In genomic region chr1:151549199-151549598, GRCh38 we compare ENCODE assay signal across 22 cellular contexts. TPM values are rescaled to one million over a fixed set of nuclear protein-coding genes. Genes with fewer than 3 reads are reported as not detected.
DNase-seq lines count a peak whose midpoint lies in the region; TF ChIP-seq lines count a peak whose summit lies in the region.
"Had no signal": no experiment of that assay in that cellular context is flagged by ENCODE, and none has a peak within 500 bp of the region (broad histone marks: within the 10 kb centered on the region; RNA-seq: fewer than 3 reads in every experiment).

No MANE protein-coding gene starts in this region.

- CTCF ChIA-PET in Caco-2 (lab: Charles Lee), result interaction anchor here (0.9 to 1.9 kb wide), 2 partner anchors 9 to 186 kb away, joined by 3 to 16 read pairs; partner anchors contain the start of gene TUFT1

- no peaks in the 10 kb centered on the region for H3K27me3 ChIP-seq in Caco-2 (replicated peaks; ENCODE audit: control insufficient read depth, insufficient read depth, low read length)
- H3K27me3 ChIP-seq: heart left ventricle, ovary had no signal

- H3K27me3 Mint-ChIP-seq in Caco-2 (ENCODE audit: insufficient read depth, unreplicated experiment), result no peaks in the 10 kb centered on the region
- H3K27me3 Mint-ChIP-seq in progenitor cell of endocrine pancreas, result no peaks in the 10 kb centered on the region
- no peaks in the 10 kb centered on the region for H3K27me3 Mint-ChIP-seq in activated naive CD8-positive, alpha-beta T cell treated with anti-CD3 and anti-CD28 coated beads for 36 hours
- no peaks in the 10 kb centered on the region for H3K27me3 Mint-ChIP-seq in activated T-cell treated with anti-CD3 and anti-CD28 coated beads, Interleukin-2, amount 50 U/mL, for 24 hours
- H3K27me3 Mint-ChIP-seq: activated CD4-positive, alpha-beta T cell treated with anti-CD3 and anti-CD28 coated beads, Interleukin-2, amount 10 ng/mL, durations not matched to agents 7 days and 5 days had no signal

- H3K27ac ChIP-seq in epithelial cell of prostate, result peak overlapping the region; percentile 95
- H3K27ac ChIP-seq: ovary had no signal

- H3K4me3 Mint-ChIP-seq in Caco-2 (ENCODE audit: unreplicated experiment), result peak overlapping the region; percentile 80
- no peak overlapping the region for H3K4me3 Mint-ChIP-seq in progenitor cell of endocrine pancreas (ENCODE audit: low read depth)
- no peak overlapping the region for H3K4me3 Mint-ChIP-seq in activated naive CD8-positive, alpha-beta T cell treated with anti-CD3 and anti-CD28 coated beads for 36 hours
- no peak overlapping the region for H3K4me3 Mint-ChIP-seq in activated T-cell treated with anti-CD3 and anti-CD28 coated beads, Interleukin-2, amount 50 U/mL, for 24 hours
- H3K4me3 Mint-ChIP-seq: activated CD4-positive, alpha-beta T cell treated with anti-CD3 and anti-CD28 coated beads, Interleukin-2, amount 10 ng/mL, durations not matched to agents 7 days and 5 days; effector memory CD8-positive, alpha-beta T cell; immature natural killer cell had no signal

- DNase-seq in Caco-2 (no peak), NCI-H226 (peak; percentile 57), epithelial cell of prostate (ENCODE audit: low read depth, low spot score) (no peak), progenitor cell of endocrine pancreas (ENCODE audit: low spot score, unreplicated experiment) (no peak), NCI-H1417 (lab: John Stamatoyannopoulos, UW) (no peak)
- no peak for DNase-seq in activated naive CD8-positive, alpha-beta T cell treated with anti-CD3 and anti-CD28 coated beads for 36 hours
- DNase-seq in stimulated activated CD8-positive, alpha-beta memory T cell treated with anti-CD3 and anti-CD28 coated beads, Interleukin-4, amount 100 ng/mL, for 48 hours, result no peak
- no peak for DNase-seq in activated T-cell treated with anti-CD3 and anti-CD28 coated beads, Interleukin-2, amount 50 U/mL, for 24 hours
- DNase-seq: activated CD4-positive, alpha-beta T cell treated with anti-CD3 and anti-CD28 coated beads, Interleukin-2, amount 10 ng/mL, durations not matched to agents 7 days and 5 days; activated CD8-positive, alpha-beta memory T cell treated with anti-CD3 and anti-CD28 coated beads, Interleukin-2, amount 50 U/mL, for 48 hours; activated naive CD4-positive, alpha-beta T cell treated with Interleukin-2 at 50 U/mL for 16 hours; DND-41; effector memory CD8-positive, alpha-beta T cell; heart left ventricle; immature natural killer cell; Karpas-422; NCI-H1092; NCI-H2029 treated with DMSO at 0.1 percent for 48 hours; NCI-H446 treated with DMSO at 0.1 percent for 48 hours; ovary; stimulated activated CD4-positive, alpha-beta T cell treated with anti-CD3 and anti-CD28 coated beads, Interleukin-4, amount 100 ng/mL, for 4 hours had no signal

- peak overlapping the region; percentile 89 for H3K27ac Mint-ChIP-seq in Caco-2 (ENCODE audit: unreplicated experiment)
- H3K27ac Mint-ChIP-seq in progenitor cell of endocrine pancreas, result peak overlapping the region; percentile 86
- H3K27ac Mint-ChIP-seq in activated naive CD8-positive, alpha-beta T cell treated with anti-CD3 and anti-CD28 coated beads for 36 hours, result no peak overlapping the region
- H3K27ac Mint-ChIP-seq in activated T-cell treated with anti-CD3 and anti-CD28 coated beads, Interleukin-2, amount 50 U/mL, for 24 hours, result no peak overlapping the region
- H3K27ac Mint-ChIP-seq: activated CD4-positive, alpha-beta T cell treated with anti-CD3 and anti-CD28 coated beads, Interleukin-2, amount 10 ng/mL, durations not matched to agents 7 days and 5 days; immature natural killer cell had no signal

- peaks cover 64% of the 10 kb centered on the region for H3K36me3 Mint-ChIP-seq in Caco-2 (ENCODE audit: insufficient read depth, unreplicated experiment)
- H3K36me3 Mint-ChIP-seq in progenitor cell of endocrine pancreas (ENCODE audit: insufficient read depth), result peaks cover 14% of the 10 kb centered on the region
- no peaks in the 10 kb centered on the region for H3K36me3 Mint-ChIP-seq in activated naive CD8-positive, alpha-beta T cell treated with anti-CD3 and anti-CD28 coated beads for 36 hours
- no peaks in the 10 kb centered on the region for H3K36me3 Mint-ChIP-seq in activated T-cell treated with anti-CD3 and anti-CD28 coated beads, Interleukin-2, amount 50 U/mL, for 24 hours (ENCODE audit: low read depth)
- H3K36me3 Mint-ChIP-seq: immature natural killer cell had no signal

- BruUV-seq in Caco-2 (replicated peaks; lab: Mats Ljungman, UMichigan), result no TSS peak

- H3K9me3 ChIP-seq in Caco-2, result no peaks in the 10 kb centered on the region
- H3K9me3 ChIP-seq: heart left ventricle, ovary had no signal

- H3K36me3 ChIP-seq in Caco-2 (ENCODE audit: control insufficient read depth, insufficient read depth, low read length), result no peaks in the 10 kb centered on the region; the same call in 1 of the 2 replicates
- H3K36me3 ChIP-seq: heart left ventricle, ovary had no signal

- no peak overlapping the region for H3K4me3 ChIP-seq in Caco-2 (ENCODE audit: low read depth, low read length)
- H3K4me3 ChIP-seq: heart left ventricle, ovary had no signal

- H3K9me3 Mint-ChIP-seq in Caco-2 (ENCODE audit: unreplicated experiment), result no peaks in the 10 kb centered on the region
- H3K9me3 Mint-ChIP-seq in progenitor cell of endocrine pancreas (ENCODE audit: low read depth), result no peaks in the 10 kb centered on the region
- no peaks in the 10 kb centered on the region for H3K9me3 Mint-ChIP-seq in activated naive CD8-positive, alpha-beta T cell treated with anti-CD3 and anti-CD28 coated beads for 36 hours
- no peaks in the 10 kb centered on the region for H3K9me3 Mint-ChIP-seq in activated T-cell treated with anti-CD3 and anti-CD28 coated beads, Interleukin-2, amount 50 U/mL, for 24 hours
- H3K9me3 Mint-ChIP-seq: activated CD4-positive, alpha-beta T cell treated with anti-CD3 and anti-CD28 coated beads, Interleukin-2, amount 10 ng/mL, durations not matched to agents 7 days and 5 days; effector memory CD8-positive, alpha-beta T cell; immature natural killer cell had no signal

- H3K4me1 ChIP-seq in Caco-2, result peaks cover 65% of the 10 kb centered on the region

- TF ChIP-seq CTCF in Caco-2 (IDR thresholded peaks at IDR 0.05; ENCODE audit: insufficient read depth in 1 of 2, low read depth in 1 of 2, low read length in 1 of 2, severe bottlenecking in 1 of 2, unreplicated experiment in 1 of 2) (no peak), progenitor cell of endocrine pancreas (IDR thresholded peaks at IDR 0.05; ENCODE audit: unreplicated experiment) (no peak)

- H3K4me1 Mint-ChIP-seq in Caco-2 (ENCODE audit: low read depth, unreplicated experiment) (peaks cover 46% of the 10 kb centered on the region), progenitor cell of endocrine pancreas (ENCODE audit: low read depth) (peaks cover 29% of the 10 kb centered on the region)
- H3K4me1 Mint-ChIP-seq in activated naive CD8-positive, alpha-beta T cell treated with anti-CD3 and anti-CD28 coated beads for 36 hours, result peaks cover 11% of the 10 kb centered on the region
- H3K4me1 Mint-ChIP-seq in activated T-cell treated with anti-CD3 and anti-CD28 coated beads, Interleukin-2, amount 50 U/mL, for 24 hours (ENCODE audit: low read depth), result peaks cover 10% of the 10 kb centered on the region
- H3K4me1 Mint-ChIP-seq: immature natural killer cell had no signal

- POLR2A ChIA-PET in Caco-2 (lab: Charles Lee), result interaction anchor here (0.5 to 2.1 kb wide), 4 partner anchors 9 to 209 kb away, joined by 3 to 47 read pairs (median 6); partner anchors contain the start of genes CGN and TUFT1

- intact Hi-C loops in Caco-2 (cut with micrococcal nuclease; ENCODE audit: unreplicated experiment), result loop anchor here (1.0 to 5.0 kb wide), 3 partner anchors 39 to 288 kb away; partner anchors contain the start of gene C2CD4D

RNA-seq across cellular contexts. Expression of gene TUFT1, which starts 9.1 kb away (rescaled TPM):
- 34.9 and 36.6 TPM in 2 replicates for total RNA-seq in Caco-2 (2022)
- total RNA-seq in progenitor cell of endocrine pancreas, result 12.5 and 14.4 TPM in 2 replicates
- 1 to 10 TPM; 2.3 to 2.9 TPM for total RNA-seq in activated naive CD8-positive, alpha-beta T cell treated with anti-CD3 and anti-CD28 coated beads for 36 hours

RNA-seq across cellular contexts. Expression of gene CGN, which starts 38.0 kb away (rescaled TPM):
- total RNA-seq in Caco-2 (2022) (147 TPM in 2 replicates), progenitor cell of endocrine pancreas (127 and 128 TPM in 2 replicates)
- 1 to 10 TPM; 1.3 to 2.0 TPM for total RNA-seq in activated naive CD8-positive, alpha-beta T cell treated with anti-CD3 and anti-CD28 coated beads for 36 hours
- total RNA-seq: myocyte had no signal

Comparison
In these comparisons a context has a peak if more than half of its experiments do, and no peak if none do; other contexts are left out.
1. H3K27ac Mint-ChIP-seq: peak in Caco-2 (single experiment) and progenitor cell of endocrine pancreas (single experiment); none in activated naive CD8-positive, alpha-beta T cell treated with anti-CD3 and anti-CD28 coated beads for 36 hours (single experiment) and activated T-cell treated with anti-CD3 and anti-CD28 coated beads, Interleukin-2, amount 50 U/mL, for 24 hours (single experiment).
2. RNA of gene CGN, which starts 38.0 kb away (total RNA-seq): 147 TPM in Caco-2 and 127 to 128 TPM in progenitor cell of endocrine pancreas; 1.3 to 2.0 TPM in activated naive CD8-positive, alpha-beta T cell treated with anti-CD3 and anti-CD28 coated beads for 36 hours; every median in the first group is over 10 times any median in the second.